8 cellular contexts compared by ENCODE assay signal in genomic region chr2:195318440-195319111, GRCh38.
DNase-seq lines count a peak whose midpoint lies in the region; ATAC-seq and TF ChIP-seq lines count a peak whose summit lies in the region.

No MANE protein-coding gene starts in this region.

- H3K4me2 ChIP-seq in DND-41 (ENCODE audit: insufficient read depth, low read length) = no peak overlapping the region

- ATAC-seq in DND-41 (ENCODE audit: insufficient read depth, low read depth) (peak; percentile 63), GM21717 (IDR thresholded peaks at IDR 0.05; ENCODE audit: unreplicated experiment) (no peak)
- ATAC-seq in activated CD8-positive, alpha-beta memory T cell treated with anti-CD3 and anti-CD28 coated beads, Interleukin-2, amount 10 ng/mL, durations not matched to agents 7 days and 5 days = peak; percentile 36

- H3K36me3 Mint-ChIP-seq in activated CD8-positive, alpha-beta memory T cell treated with anti-CD3 and anti-CD28 coated beads, Interleukin-2, amount 10 ng/mL, durations not matched to agents 7 days and 5 days = no peaks in the 10 kb centered on the region

- no peaks in the 10 kb centered on the region for H3K27me3 Mint-ChIP-seq in activated CD8-positive, alpha-beta memory T cell treated with anti-CD3 and anti-CD28 coated beads, Interleukin-2, amount 10 ng/mL, durations not matched to agents 7 days and 5 days

- H3K9me3 Mint-ChIP-seq in activated CD8-positive, alpha-beta memory T cell treated with anti-CD3 and anti-CD28 coated beads, Interleukin-2, amount 10 ng/mL, durations not matched to agents 7 days and 5 days (ENCODE audit: low read depth) = no peaks in the 10 kb centered on the region

- CTCF ChIA-PET in activated CD8-positive, alpha-beta memory T cell treated with anti-CD3 and anti-CD28 coated beads, Interleukin-2, amount 10 ng/mL, durations not matched to agents 7 days and 5 days (lab: Charles Lee) = interaction anchor here (0.8 to 2.5 kb wide), 6 partner anchors 12 to 215 kb away, joined by 3 to 7 read pairs (median 3); no protein-coding TSS in a partner anchor

- H3K9ac ChIP-seq in DND-41 (ENCODE audit: low read depth, low read length) = peak overlapping the region; percentile 19; the same call in 1 of the 2 replicates

- no peaks in the 10 kb centered on the region for H4K20me1 ChIP-seq in DND-41 (ENCODE audit: insufficient read depth, low read length)

- no peaks in the 10 kb centered on the region for H3K36me3 ChIP-seq in DND-41 (ENCODE audit: insufficient read depth, low read length)

- peak overlapping the region; percentile 72 for H3K27ac ChIP-seq in DND-41 (ENCODE audit: low read length)

- no peaks in the 10 kb centered on the region for H3K27me3 ChIP-seq in DND-41 (ENCODE audit: insufficient read depth, low read length, poor library complexity)

- H3K79me2 ChIP-seq in DND-41 (ENCODE audit: insufficient read depth, low read length) = no peaks in the 10 kb centered on the region

- H3K9me3 ChIP-seq in DND-41 (ENCODE audit: insufficient read depth, low read length, severe bottlenecking) = no peaks in the 10 kb centered on the region

- peaks cover 64% of the 10 kb centered on the region for H3K4me1 ChIP-seq in DND-41 (ENCODE audit: insufficient read depth, low read length)

- peak; percentile 79 for TF ChIP-seq CTCF in DND-41 (IDR thresholded peaks at IDR 0.05; ENCODE audit: borderline replicate concordance, extremely low read depth, low read length, poor library complexity, severe bottlenecking)
- peak; percentile 57 for TF ChIP-seq CTCF in fibroblast of villous mesenchyme (IDR thresholded peaks at IDR 0.05; ENCODE audit: insufficient read depth, low read depth, low read length)

- peak overlapping the region; percentile 36; the same call in 1 of the 2 replicates for H2AFZ ChIP-seq in DND-41 (ENCODE audit: low read depth, low read length)

- H3K4me3 Mint-ChIP-seq in activated CD8-positive, alpha-beta memory T cell treated with anti-CD3 and anti-CD28 coated beads, Interleukin-2, amount 10 ng/mL, durations not matched to agents 7 days and 5 days = no peak overlapping the region

- H3K4me3 ChIP-seq in DND-41 (ENCODE audit: low read depth in 1 of 2, low read length in 2 of 2) (no peak overlapping the region), fibroblast of villous mesenchyme (ENCODE audit: low read depth, low read length) (no peak overlapping the region)

- peaks cover 1% of the 10 kb centered on the region for H3K4me1 Mint-ChIP-seq in activated CD8-positive, alpha-beta memory T cell treated with anti-CD3 and anti-CD28 coated beads, Interleukin-2, amount 10 ng/mL, durations not matched to agents 7 days and 5 days

- H3K27ac Mint-ChIP-seq in activated CD8-positive, alpha-beta memory T cell treated with anti-CD3 and anti-CD28 coated beads, Interleukin-2, amount 10 ng/mL, durations not matched to agents 7 days and 5 days = no peak overlapping the region

- DNase-seq in DND-41 (peak; percentile 67), HCEC 1CT (peak; percentile 49), NCI-H345 (lab: John Stamatoyannopoulos, UW) (peak; percentile 52), fibroblast of villous mesenchyme (ENCODE audit: low read depth) (peak; percentile 52), retina (peak; percentile 40)
- DNase-seq in activated CD8-positive, alpha-beta memory T cell treated with anti-CD3 and anti-CD28 coated beads, Interleukin-2, amount 10 ng/mL, durations not matched to agents 7 days and 5 days = peak; percentile 57
- no peak for DNase-seq in effector CD8-positive, alpha-beta T cell (lab: John Stamatoyannopoulos, UW)
